Comparison of ENCODE assay signal across 8 cellular contexts in genomic region chr7:6853681-6854080, GRCh38. TPM values are rescaled to one million over a fixed set of nuclear protein-coding genes. Genes with fewer than 3 reads are reported as not detected.
DNase-seq lines count a peak whose midpoint lies in the region; ATAC-seq and TF ChIP-seq lines count a peak whose summit lies in the region.
"Not testable (repeated sequence)": the region's sequence is repeated elsewhere in the genome, so short reads cannot be mapped to it uniquely, and the experiment has no call there.

No MANE protein-coding gene starts in this region.

- not testable (repeated sequence) for H3K4me1 Mint-ChIP-seq in CD4-positive, alpha-beta T cell (ENCODE audit: low read depth); T-cell; activated CD4-positive, alpha-beta memory T cell treated with anti-CD3 and anti-CD28 coated beads, Interleukin-2, amount 10 ng/mL, durations not matched to agents 7 days and 5 days; activated naive CD4-positive, alpha-beta T cell treated with anti-CD3 and anti-CD28 coated beads for 36 hours (ENCODE audit: low read depth); natural killer cell; osteocyte (ENCODE audit: unreplicated experiment)
- peaks cover 12% of the 10 kb centered on the region for H3K4me1 Mint-ChIP-seq in central memory CD8-positive, alpha-beta T cell

- not testable (repeated sequence) for H3K4me3 ChIP-seq in right cardiac atrium (ENCODE audit: low read length)

- not testable (repeated sequence) for DNase-seq in CD4-positive, alpha-beta T cell; T-cell; activated CD4-positive, alpha-beta memory T cell treated with anti-CD3 and anti-CD28 coated beads, Interleukin-2, amount 10 ng/mL, durations not matched to agents 7 days and 5 days; activated naive CD4-positive, alpha-beta T cell treated with anti-CD3 and anti-CD28 coated beads for 36 hours; central memory CD8-positive, alpha-beta T cell (ENCODE audit: low spot score in 2 of 2); natural killer cell; osteocyte (ENCODE audit: extremely low spot score, unreplicated experiment)
- DNase-seq in right cardiac atrium: peak; percentile 30 to 75 (median 57)

- H3K9me3 Mint-ChIP-seq in CD4-positive, alpha-beta T cell; T-cell; activated CD4-positive, alpha-beta memory T cell treated with anti-CD3 and anti-CD28 coated beads, Interleukin-2, amount 10 ng/mL, durations not matched to agents 7 days and 5 days; activated naive CD4-positive, alpha-beta T cell treated with anti-CD3 and anti-CD28 coated beads for 36 hours; central memory CD8-positive, alpha-beta T cell; natural killer cell; osteocyte (ENCODE audit: unreplicated experiment): not testable (repeated sequence)

- not testable (repeated sequence) for H3K27me3 ChIP-seq in CD4-positive, alpha-beta T cell (ENCODE audit: control insufficient read depth, insufficient read depth, low read length); right cardiac atrium (ENCODE audit: control insufficient read depth, insufficient read depth)

- not testable (repeated sequence) for H3K9me3 ChIP-seq in CD4-positive, alpha-beta T cell (ENCODE audit: control insufficient read depth, low read length); right cardiac atrium (ENCODE audit: control insufficient read depth, low read length)

- POLR2A ChIA-PET in CD4-positive, alpha-beta T cell (lab: Charles Lee); T-cell (lab: Charles Lee); activated CD4-positive, alpha-beta memory T cell treated with anti-CD3 and anti-CD28 coated beads, Interleukin-2, amount 10 ng/mL, durations not matched to agents 7 days and 5 days (lab: Charles Lee): not testable (repeated sequence)

- ATAC-seq in CD4-positive, alpha-beta T cell (ENCODE audit: poor library complexity); T-cell (replicated peaks in 1 of 4); central memory CD8-positive, alpha-beta T cell (replicated peaks; ENCODE audit: extremely low read depth, poor library complexity, severe bottlenecking); right cardiac atrium; natural killer cell: not testable (repeated sequence)

- not testable (repeated sequence) for TF ChIP-seq CTCF in CD4-positive, alpha-beta T cell (IDR thresholded peaks at IDR 0.05); natural killer cell (IDR thresholded peaks at IDR 0.05); osteocyte (IDR thresholded peaks at IDR 0.05)

- peak overlapping the region; percentile 77 for H3K4me3 Mint-ChIP-seq in CD4-positive, alpha-beta T cell
- H3K4me3 Mint-ChIP-seq in T-cell: peak overlapping the region; percentile 34 to 68 (median 66)
- H3K4me3 Mint-ChIP-seq in activated CD4-positive, alpha-beta memory T cell treated with anti-CD3 and anti-CD28 coated beads, Interleukin-2, amount 10 ng/mL, durations not matched to agents 7 days and 5 days: peak overlapping the region; percentile 27
- peak overlapping the region; percentile 62 for H3K4me3 Mint-ChIP-seq in activated naive CD4-positive, alpha-beta T cell treated with anti-CD3 and anti-CD28 coated beads for 36 hours
- H3K4me3 Mint-ChIP-seq in central memory CD8-positive, alpha-beta T cell: peak overlapping the region; percentile 67
- peak overlapping the region; percentile 76 for H3K4me3 Mint-ChIP-seq in natural killer cell
- H3K4me3 Mint-ChIP-seq in osteocyte (ENCODE audit: unreplicated experiment): peak overlapping the region; percentile 55

- H3K36me3 Mint-ChIP-seq in CD4-positive, alpha-beta T cell (ENCODE audit: low read depth); T-cell; activated CD4-positive, alpha-beta memory T cell treated with anti-CD3 and anti-CD28 coated beads, Interleukin-2, amount 10 ng/mL, durations not matched to agents 7 days and 5 days (ENCODE audit: low read depth); activated naive CD4-positive, alpha-beta T cell treated with anti-CD3 and anti-CD28 coated beads for 36 hours (ENCODE audit: low read depth); central memory CD8-positive, alpha-beta T cell (ENCODE audit: insufficient read depth); natural killer cell; osteocyte (ENCODE audit: unreplicated experiment): not testable (repeated sequence)

- H3K27ac ChIP-seq in CD4-positive, alpha-beta T cell (ENCODE audit: low read depth, low read length): not testable (repeated sequence)
- peak overlapping the region; percentile 30 for H3K27ac ChIP-seq in right cardiac atrium (ENCODE audit: low read length)

- peaks cover 13% of the 10 kb centered on the region for H3K27me3 Mint-ChIP-seq in CD4-positive, alpha-beta T cell
- H3K27me3 Mint-ChIP-seq in T-cell (peaks cover 4 to 22% of the 10 kb centered on the region in 2 donors), natural killer cell (ENCODE audit: low read depth in 2 of 2) (peaks cover 0 to 13% of the 10 kb centered on the region in 2 donors)
- H3K27me3 Mint-ChIP-seq in activated CD4-positive, alpha-beta memory T cell treated with anti-CD3 and anti-CD28 coated beads, Interleukin-2, amount 10 ng/mL, durations not matched to agents 7 days and 5 days; activated naive CD4-positive, alpha-beta T cell treated with anti-CD3 and anti-CD28 coated beads for 36 hours (ENCODE audit: low read depth); osteocyte (ENCODE audit: unreplicated experiment): not testable (repeated sequence)
- peaks cover 17% of the 10 kb centered on the region for H3K27me3 Mint-ChIP-seq in central memory CD8-positive, alpha-beta T cell

- H3K4me1 ChIP-seq in right cardiac atrium (ENCODE audit: control insufficient read depth, insufficient read depth, low read length): not testable (repeated sequence)

- intact Hi-C loops in CD4-positive, alpha-beta T cell (cut with DNase I, micrococcal nuclease): loop anchor here in 1 of 2 experiments (10.0 kb wide), 1 partner anchor 259 kb away; the partner anchor contains the start of gene INTS15
- intact Hi-C loops in activated naive CD4-positive, alpha-beta T cell treated with anti-CD3 and anti-CD28 coated beads for 36 hours (cut with micrococcal nuclease): loop anchor here (2.0 to 10.0 kb wide), 2 partner anchors 747 to 849 kb away; partner anchors contain the start of genes AIMP2 and PMS2
- intact Hi-C loops in right cardiac atrium (cut with DNase I); natural killer cell (cut with micrococcal nuclease): not testable (repeated sequence)

- H3K27ac Mint-ChIP-seq in CD4-positive, alpha-beta T cell; T-cell; activated CD4-positive, alpha-beta memory T cell treated with anti-CD3 and anti-CD28 coated beads, Interleukin-2, amount 10 ng/mL, durations not matched to agents 7 days and 5 days; activated naive CD4-positive, alpha-beta T cell treated with anti-CD3 and anti-CD28 coated beads for 36 hours; central memory CD8-positive, alpha-beta T cell (ENCODE audit: low read depth); natural killer cell; osteocyte (ENCODE audit: unreplicated experiment): not testable (repeated sequence)

- 80% methylated on average over 17 of the region's 17 CpGs for WGBS in right cardiac atrium

- CTCF ChIA-PET in CD4-positive, alpha-beta T cell (lab: Charles Lee); T-cell (lab: Charles Lee); activated CD4-positive, alpha-beta memory T cell treated with anti-CD3 and anti-CD28 coated beads, Interleukin-2, amount 10 ng/mL, durations not matched to agents 7 days and 5 days (lab: Charles Lee); activated naive CD4-positive, alpha-beta T cell treated with anti-CD3 and anti-CD28 coated beads for 36 hours (lab: Charles Lee): not testable (repeated sequence)

RNA-seq across cellular contexts. Expression of gene CCZ1B, which starts 27.6 kb away (rescaled TPM):
- 10 to 100 TPM; 73.5 to 84.5 TPM for total RNA-seq in CD4-positive, alpha-beta T cell
- total RNA-seq in T-cell: 10 to 100 TPM; 60.1 to 95.5 (median 85.1) TPM
- total RNA-seq in activated CD4-positive, alpha-beta memory T cell treated with anti-CD3 and anti-CD28 coated beads, Interleukin-2, amount 10 ng/mL, durations not matched to agents 7 days and 5 days: 10 to 100 TPM; 80.5 to 89.4 TPM
- 10 to 100 TPM; 66.1 to 68.6 TPM for total RNA-seq in activated naive CD4-positive, alpha-beta T cell treated with anti-CD3 and anti-CD28 coated beads for 36 hours
- total RNA-seq in right cardiac atrium: 10 to 100 TPM; 30.9 to 51.3 (median 41.2) TPM
- polyA plus RNA-seq in right cardiac atrium: 22.6 TPM
- total RNA-seq in natural killer cell: 100 to 1,000 TPM in 2 of 3 donors, 10 to 100 TPM in 1; 84.5 to 145 (median 103) TPM
- 69.3 and 70.2 TPM in 2 replicates for total RNA-seq in osteocyte

Comparison
In these comparisons a context has a peak if more than half of its experiments do, and no peak if none do; other contexts are left out.
1. H3K4me3 Mint-ChIP-seq: peak in every context shown above with its lines; median percentile 77 in CD4-positive, alpha-beta T cell; 76 in natural killer cell; 67 in central memory CD8-positive, alpha-beta T cell; 66 in T-cell; 62 in activated naive CD4-positive, alpha-beta T cell treated with anti-CD3 and anti-CD28 coated beads for 36 hours; 55 in osteocyte; 27 in activated CD4-positive, alpha-beta memory T cell treated with anti-CD3 and anti-CD28 coated beads, Interleukin-2, amount 10 ng/mL, durations not matched to agents 7 days and 5 days.